Comparison of ENCODE assay signal across 1 cellular context in genomic region chr16:1526608-1527555, GRCh38.
TF ChIP-seq lines count a peak whose summit lies in the region.

No MANE protein-coding gene starts in this region.

TF ChIP-seq in endothelial cell of umbilical vein, 7 proteins besides CTCF, POLR2A, EP300 and RAD21 (continued from another document):
- TF ChIP-seq FOS (IDR thresholded peaks at IDR 0.05; ENCODE audit: borderline replicate concordance, insufficient read depth, low read length): no peak
- no peak for TF ChIP-seq EZH2 (IDR thresholded peaks at IDR 0.05; ENCODE audit: borderline replicate concordance, low read depth, low read length, severe bottlenecking)
- TF ChIP-seq MYC (IDR thresholded peaks at IDR 0.05; ENCODE audit: low read depth, low read length): no peak
- no peak for TF ChIP-seq MAX (IDR thresholded peaks at IDR 0.05; ENCODE audit: insufficient read depth, insufficient read length)
